2 cellular contexts compared by ENCODE assay signal in the genomic region with DNA sequence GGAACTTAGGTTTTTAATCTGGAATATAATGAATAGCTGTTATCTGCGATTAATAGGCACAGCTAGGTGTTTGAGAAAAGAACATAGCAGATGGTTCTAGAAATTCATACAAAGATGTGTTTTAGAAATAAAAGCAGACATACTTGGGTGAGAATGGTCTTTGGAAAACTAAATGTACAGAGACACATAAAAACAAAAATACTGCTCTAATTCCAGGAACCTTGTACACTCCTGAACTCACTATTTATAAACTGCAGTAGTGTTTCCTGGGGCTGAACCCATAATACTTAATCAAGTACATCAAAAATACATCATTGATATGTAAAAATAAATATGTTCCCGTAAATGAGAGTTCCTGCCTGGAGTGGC.
TF ChIP-seq lines count a peak whose summit lies in the region.

No MANE protein-coding gene starts in this region.

TF ChIP-seq in IMR-90, 13 proteins besides CTCF, POLR2A, EP300 and RAD21 (continued from another document):
- TF ChIP-seq RFX5 (IDR thresholded peaks at IDR 0.05; ENCODE audit: low read depth, low read length) (no peak), NFE2L2 (IDR thresholded peaks at IDR 0.05; ENCODE audit: low read depth, low read length) (no peak), MAFK (IDR thresholded peaks at IDR 0.05; ENCODE audit: low read depth, low read length) (no peak), MAZ (IDR thresholded peaks at IDR 0.05; ENCODE audit: borderline replicate concordance, low read depth, low read length) (no peak), MXI1 (IDR thresholded peaks at IDR 0.05; ENCODE audit: borderline replicate concordance, low read depth, low read length) (no peak), RCOR1 (IDR thresholded peaks at IDR 0.05; ENCODE audit: insufficient replicate concordance, low read length) (no peak), CEBPB (IDR thresholded peaks at IDR 0.05; ENCODE audit: low read depth, low read length) (no peak), CHD1 (IDR thresholded peaks at IDR 0.05; ENCODE audit: low read depth, low read length) (no peak), FOS (IDR thresholded peaks at IDR 0.05; ENCODE audit: low read depth, low read length) (no peak), SMC3 (IDR thresholded peaks at IDR 0.05; ENCODE audit: low read depth, low read length) (no peak)
- TF ChIP-seq, protein P1, sequence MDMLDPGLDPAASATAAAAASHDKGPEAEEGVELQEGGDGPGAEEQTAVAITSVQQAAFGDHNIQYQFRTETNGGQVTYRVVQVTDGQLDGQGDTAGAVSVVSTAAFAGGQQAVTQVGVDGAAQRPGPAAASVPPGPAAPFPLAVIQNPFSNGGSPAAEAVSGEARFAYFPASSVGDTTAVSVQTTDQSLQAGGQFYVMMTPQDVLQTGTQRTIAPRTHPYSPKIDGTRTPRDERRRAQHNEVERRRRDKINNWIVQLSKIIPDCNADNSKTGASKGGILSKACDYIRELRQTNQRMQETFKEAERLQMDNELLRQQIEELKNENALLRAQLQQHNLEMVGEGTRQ (IDR thresholded peaks at IDR 0.05; ENCODE audit: low read depth, low read length): no peak
- TF ChIP-seq, protein P2, sequence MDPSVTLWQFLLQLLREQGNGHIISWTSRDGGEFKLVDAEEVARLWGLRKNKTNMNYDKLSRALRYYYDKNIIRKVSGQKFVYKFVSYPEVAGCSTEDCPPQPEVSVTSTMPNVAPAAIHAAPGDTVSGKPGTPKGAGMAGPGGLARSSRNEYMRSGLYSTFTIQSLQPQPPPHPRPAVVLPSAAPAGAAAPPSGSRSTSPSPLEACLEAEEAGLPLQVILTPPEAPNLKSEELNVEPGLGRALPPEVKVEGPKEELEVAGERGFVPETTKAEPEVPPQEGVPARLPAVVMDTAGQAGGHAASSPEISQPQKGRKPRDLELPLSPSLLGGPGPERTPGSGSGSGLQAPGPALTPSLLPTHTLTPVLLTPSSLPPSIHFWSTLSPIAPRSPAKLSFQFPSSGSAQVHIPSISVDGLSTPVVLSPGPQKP (IDR thresholded peaks at IDR 0.05; ENCODE audit: borderline replicate concordance, low read depth, low read length): no peak

TF ChIP-seq in HEK293T, 16 proteins besides CTCF, POLR2A, EP300 and RAD21 (continued from another document):
- TF ChIP-seq, protein P3, sequence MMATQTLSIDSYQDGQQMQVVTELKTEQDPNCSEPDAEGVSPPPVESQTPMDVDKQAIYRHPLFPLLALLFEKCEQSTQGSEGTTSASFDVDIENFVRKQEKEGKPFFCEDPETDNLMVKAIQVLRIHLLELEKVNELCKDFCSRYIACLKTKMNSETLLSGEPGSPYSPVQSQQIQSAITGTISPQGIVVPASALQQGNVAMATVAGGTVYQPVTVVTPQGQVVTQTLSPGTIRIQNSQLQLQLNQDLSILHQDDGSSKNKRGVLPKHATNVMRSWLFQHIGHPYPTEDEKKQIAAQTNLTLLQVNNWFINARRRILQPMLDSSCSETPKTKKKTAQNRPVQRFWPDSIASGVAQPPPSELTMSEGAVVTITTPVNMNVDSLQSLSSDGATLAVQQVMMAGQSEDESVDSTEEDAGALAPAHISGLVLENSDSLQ (IDR thresholded peaks at IDR 0.05): no peak
